In genomic region chr17:50501054-50501453, GRCh38 we compare ENCODE assay signal across 11 cellular contexts. TPM values are rescaled to one million over a fixed set of nuclear protein-coding genes. Genes with fewer than 3 reads are reported as not detected.
DNase-seq lines count a peak whose midpoint lies in the region; ATAC-seq, FAIRE-seq and TF ChIP-seq lines count a peak whose summit lies in the region.
"Had no signal": no experiment of that assay in that cellular context is flagged by ENCODE, and none has a peak within 500 bp of the region (broad histone marks: within the 10 kb centered on the region; RNA-seq: fewer than 3 reads in every experiment).

No MANE protein-coding gene starts in this region.

- H2AFZ ChIP-seq in keratinocyte (ENCODE audit: control insufficient read depth, low read length): no peak overlapping the region

- H3K4me3 ChIP-seq in AG10803 (ENCODE audit: low read length): no peak overlapping the region
- no peak overlapping the region for H3K4me3 ChIP-seq in keratinocyte (ENCODE audit: control insufficient read depth in 2 of 3, extremely low read depth in 1 of 3, insufficient read depth in 2 of 3, low read depth in 1 of 3, low read length in 3 of 3)
- H3K4me3 ChIP-seq: HAP-1 had no signal

- in situ Hi-C loops in GM13977 (cut with MboI; ENCODE audit: low pct_unique_long_range_greater_than_20kb, low sequenced_read_pairs, unreplicated experiment): no loop called here

- DNase-seq in AG10803 (ENCODE audit: low read depth) (no peak), GM13977 (ENCODE audit: low spot score) (no peak), keratinocyte (ENCODE audit: low read depth, low spot score) (no peak), ureter (ENCODE audit: low spot score) (no peak), HuH-7.5 (ENCODE audit: low spot score) (no peak)
- DNase-seq in activated CD4-positive, alpha-beta T cell treated with anti-CD3 and anti-CD28 coated beads for 48 hours: peak; percentile 52
- no peak for DNase-seq in central memory CD4-positive, alpha-beta T cell
- DNase-seq: activated B cell treated with CpG ODN at 0.5 μM for 24 hours had no signal

- no peaks in the 10 kb centered on the region for H3K36me3 ChIP-seq in keratinocyte (ENCODE audit: control insufficient read depth in 2 of 2, extremely low read depth in 1 of 2, insufficient read depth in 2 of 2, low read length in 2 of 2)
- H3K36me3 ChIP-seq: HAP-1 had no signal

- H3K9me3 ChIP-seq in keratinocyte (ENCODE audit: control insufficient read depth, low read depth, low read length): no peaks in the 10 kb centered on the region
- H3K9me3 ChIP-seq: HAP-1 had no signal

- FAIRE-seq in keratinocyte (lab: Jason Lieb, UNC): no peak

- no peaks in the 10 kb centered on the region for H3K79me2 ChIP-seq in keratinocyte (ENCODE audit: control insufficient read depth, insufficient read depth, low read length)

- no peaks in the 10 kb centered on the region for H3K9me1 ChIP-seq in keratinocyte (ENCODE audit: control insufficient read depth, extremely low read depth, insufficient read depth, low read length)

- dilution Hi-C loops in keratinocyte (cut with MboI; ENCODE audit: extremely low pct_ligation_motif_present, low sequenced_read_pairs): no loop called here

- no peaks in the 10 kb centered on the region for H4K20me1 ChIP-seq in keratinocyte (ENCODE audit: control insufficient read depth, extremely low read depth, insufficient read depth, low read length)

- no peak overlapping the region for H3K27ac ChIP-seq in keratinocyte (ENCODE audit: control insufficient read depth, insufficient read depth, low read length)

- TF ChIP-seq CTCF in AG10803 (conservative IDR thresholded peaks at IDR 0.05; ENCODE audit: low read length) (peak; percentile 54), GM13977 (IDR thresholded peaks at IDR 0.05; ENCODE audit: extremely low read depth, insufficient read depth, missing control alignments) (peak; percentile 41), keratinocyte (optimal IDR thresholded peaks at IDR 0.05 in 1 of 3, IDR thresholded peaks at IDR 0.05 in 1 of 3, conservative IDR thresholded peaks at IDR 0.05 in 1 of 3; ENCODE audit: extremely low read depth in 1 of 3, insufficient read depth in 2 of 3, low read length in 3 of 3) (peak in 2 of 3 experiments; percentile 25 to 39)

- no peak for ATAC-seq in GM19351 (IDR thresholded peaks at IDR 0.05; ENCODE audit: unreplicated experiment)
- ATAC-seq: left colon had no signal

- H3K9ac ChIP-seq in keratinocyte (ENCODE audit: control insufficient read depth, extremely low read depth, insufficient read depth, low read length): no peak overlapping the region

- peaks cover 33% of the 10 kb centered on the region for H3K4me1 ChIP-seq in keratinocyte (ENCODE audit: control insufficient read depth, extremely low read depth, insufficient read depth, low read length)
- H3K4me1 ChIP-seq: HAP-1 had no signal

- H3K4me2 ChIP-seq in keratinocyte (ENCODE audit: control insufficient read depth, extremely low read depth, insufficient read depth, low read depth, low read length): no peak overlapping the region

- H3K27me3 ChIP-seq in keratinocyte (ENCODE audit: control insufficient read depth, extremely low read depth, insufficient read depth, low read length): no peaks in the 10 kb centered on the region

RNA-seq across cellular contexts. Expression of gene MYCBPAP, which starts 7.2 kb away (rescaled TPM):
- 5.1 to 9.5 TPM (median 9.0 TPM) in 3 replicates for polyA plus RNA-seq in keratinocyte
- 2.4 TPM for polyA plus RNA-seq in keratinocyte (2011; ENCODE audit: low read depth)
- 1.9 and 2.1 TPM in 2 replicates for polyA plus RNA-seq in keratinocyte (2011; cell fraction: cytosol; rRNA removed)
- polyA plus RNA-seq in keratinocyte (2011; cell fraction: nucleus; rRNA removed): 30.5 and 34.7 TPM in 2 replicates
- 0.85 and 9.1 TPM in 2 replicates for polyA plus RNA-seq in keratinocyte (2012; ENCODE audit: low replicate concordance)
- 1.4 to 6.3 TPM (median 4.1 TPM) in 3 replicates for polyA minus RNA-seq in keratinocyte
- 5.6 TPM for polyA minus RNA-seq in keratinocyte (2011; cell fraction: cytosol; rRNA and poly(A)+ RNA removed)
- polyA minus RNA-seq in keratinocyte (2011; cell fraction: nucleus; rRNA and poly(A)+ RNA removed): 4.7 and 7.4 TPM in 2 replicates
- 1.1 TPM for total RNA-seq in ureter

RNA-seq across cellular contexts. Expression of gene RSAD1, which starts 22.4 kb away (rescaled TPM):
- 25.5 to 28.5 TPM (median 28.2 TPM) in 3 replicates for polyA plus RNA-seq in keratinocyte
- 11.0 TPM for polyA plus RNA-seq in keratinocyte (2011; ENCODE audit: low read depth)
- 14.4 and 15.4 TPM in 2 replicates for polyA plus RNA-seq in keratinocyte (2011; cell fraction: cytosol; rRNA removed)
- polyA plus RNA-seq in keratinocyte (2011; cell fraction: nucleus; rRNA removed): 58.5 and 61.1 TPM in 2 replicates
- 20.2 and 28.1 TPM in 2 replicates for polyA plus RNA-seq in keratinocyte (2012; ENCODE audit: low replicate concordance)
- polyA minus RNA-seq in keratinocyte: 15.0 to 22.0 TPM (median 20.6 TPM) in 3 replicates
- polyA minus RNA-seq in keratinocyte (2011; cell fraction: cytosol; rRNA and poly(A)+ RNA removed): 16.1 TPM
- 22.8 and 23.6 TPM in 2 replicates for polyA minus RNA-seq in keratinocyte (2011; cell fraction: nucleus; rRNA and poly(A)+ RNA removed)
- 33.2 TPM for total RNA-seq in ureter

RNA-seq across cellular contexts. Expression of gene EPN3, which starts 31.5 kb away (rescaled TPM):
- 50.7 to 155 TPM (median 66.7 TPM) in 3 replicates for polyA plus RNA-seq in keratinocyte
- polyA plus RNA-seq in keratinocyte (2011; ENCODE audit: low read depth): 34.9 TPM
- 66.6 and 129 TPM in 2 replicates for polyA plus RNA-seq in keratinocyte (2011; cell fraction: cytosol; rRNA removed)
- polyA plus RNA-seq in keratinocyte (2011; cell fraction: nucleus; rRNA removed): 115 and 162 TPM in 2 replicates
- polyA plus RNA-seq in keratinocyte (2012; ENCODE audit: low replicate concordance): 41.8 and 249 TPM in 2 replicates
- 47.1 to 355 TPM (median 69.7 TPM) in 3 replicates for polyA minus RNA-seq in keratinocyte
- 128 TPM for polyA minus RNA-seq in keratinocyte (2011; cell fraction: cytosol; rRNA and poly(A)+ RNA removed)
- polyA minus RNA-seq in keratinocyte (2011; cell fraction: nucleus; rRNA and poly(A)+ RNA removed): 133 and 152 TPM in 2 replicates
- 70.5 TPM for total RNA-seq in ureter
- total RNA-seq: activated B cell treated with CpG ODN at 0.5 μM for 24 hours had no signal

RNA-seq across cellular contexts. Expression of gene CHAD, which starts 32.4 kb away (rescaled TPM):
- polyA plus RNA-seq in keratinocyte: not detected in 3 replicates
- polyA plus RNA-seq in keratinocyte (2011; ENCODE audit: low read depth): not detected
- not detected in 2 replicates for polyA plus RNA-seq in keratinocyte (2011; cell fraction: cytosol; rRNA removed)
- polyA plus RNA-seq in keratinocyte (2011; cell fraction: nucleus; rRNA removed): not detected in 2 replicates
- 0.48 and 0.80 TPM in 2 replicates for polyA plus RNA-seq in keratinocyte (2012; ENCODE audit: low replicate concordance)
- not detected in 3 replicates for polyA minus RNA-seq in keratinocyte
- not detected for polyA minus RNA-seq in keratinocyte (2011; cell fraction: cytosol; rRNA and poly(A)+ RNA removed)
- polyA minus RNA-seq in keratinocyte (2011; cell fraction: nucleus; rRNA and poly(A)+ RNA removed): not detected in 2 replicates
- total RNA-seq in ureter: not detected

RNA-seq across cellular contexts. Expression of gene SPATA20, which starts 45.9 kb away (rescaled TPM):
- polyA plus RNA-seq in keratinocyte: 17.2 to 30.4 TPM (median 21.3 TPM) in 3 replicates
- polyA plus RNA-seq in keratinocyte (2011; ENCODE audit: low read depth): 13.2 TPM
- polyA plus RNA-seq in keratinocyte (2011; cell fraction: cytosol; rRNA removed): 9.5 and 18.5 TPM in 2 replicates
- 80.5 and 131 TPM in 2 replicates for polyA plus RNA-seq in keratinocyte (2011; cell fraction: nucleus; rRNA removed)
- 15.7 and 35.8 TPM in 2 replicates for polyA plus RNA-seq in keratinocyte (2012; ENCODE audit: low replicate concordance)
- polyA minus RNA-seq in keratinocyte: 19.1 to 70.4 TPM (median 26.5 TPM) in 3 replicates
- polyA minus RNA-seq in keratinocyte (2011; cell fraction: cytosol; rRNA and poly(A)+ RNA removed): 18.8 TPM
- polyA minus RNA-seq in keratinocyte (2011; cell fraction: nucleus; rRNA and poly(A)+ RNA removed): 27.4 and 29.4 TPM in 2 replicates
- total RNA-seq in ureter: 101 TPM
